Comparison of ENCODE assay signal across 8 cellular contexts in genomic region chr18:34592961-34593382, GRCh38.
DNase-seq lines count a peak whose midpoint lies in the region; ATAC-seq lines count a peak whose summit lies in the region.

No MANE protein-coding gene starts in this region.

- H3K27me3 ChIP-seq in ACC112 (ENCODE audit: insufficient read depth, low read length) (no peaks in the 10 kb centered on the region), muscle layer of duodenum (ENCODE audit: low read depth, low read length) (no peaks in the 10 kb centered on the region)

- POLR2A ChIA-PET in activated CD4-positive, alpha-beta memory T cell treated with anti-CD3 and anti-CD28 coated beads, Interleukin-2, amount 10 ng/mL, durations not matched to agents 7 days and 5 days (lab: Charles Lee): no interaction called here
- POLR2A ChIA-PET in naive thymus-derived CD8-positive, alpha-beta T cell (lab: Charles Lee): no interaction called here

- no peaks in the 10 kb centered on the region for H3K9me3 ChIP-seq in muscle layer of duodenum (ENCODE audit: control insufficient read depth in 1 of 2, low read length in 2 of 2)

- H3K4me3 Mint-ChIP-seq in activated CD4-positive, alpha-beta memory T cell treated with anti-CD3 and anti-CD28 coated beads, Interleukin-2, amount 10 ng/mL, durations not matched to agents 7 days and 5 days: no peak overlapping the region
- no peak overlapping the region for H3K4me3 Mint-ChIP-seq in naive thymus-derived CD8-positive, alpha-beta T cell

- H3K4me3 ChIP-seq in ACC112 (ENCODE audit: low read depth, low read length) (peak overlapping the region; percentile 76), muscle layer of duodenum (ENCODE audit: low read depth in 1 of 2, low read length in 2 of 2) (peak overlapping the region; percentile 55 to 65)

- H3K4me1 Mint-ChIP-seq in activated CD4-positive, alpha-beta memory T cell treated with anti-CD3 and anti-CD28 coated beads, Interleukin-2, amount 10 ng/mL, durations not matched to agents 7 days and 5 days: no peaks in the 10 kb centered on the region
- no peaks in the 10 kb centered on the region for H3K4me1 Mint-ChIP-seq in naive thymus-derived CD8-positive, alpha-beta T cell

- DNase-seq in RPMI7951 (ENCODE audit: low read depth): peak; percentile 34
- peak; percentile 74 for DNase-seq in fibroblast of peridontal ligament (ENCODE audit: extremely low read depth)
- DNase-seq in activated CD4-positive, alpha-beta memory T cell treated with anti-CD3 and anti-CD28 coated beads, Interleukin-2, amount 10 ng/mL, durations not matched to agents 7 days and 5 days: no peak
- DNase-seq in NCI-H524 (lab: John Stamatoyannopoulos, UW): no peak
- DNase-seq in NCI-H1436 (lab: John Stamatoyannopoulos, UW): no peak
- no peak for DNase-seq in naive thymus-derived CD8-positive, alpha-beta T cell

- H3K36me3 Mint-ChIP-seq in activated CD4-positive, alpha-beta memory T cell treated with anti-CD3 and anti-CD28 coated beads, Interleukin-2, amount 10 ng/mL, durations not matched to agents 7 days and 5 days (ENCODE audit: low read depth): no peaks in the 10 kb centered on the region
- H3K36me3 Mint-ChIP-seq in naive thymus-derived CD8-positive, alpha-beta T cell: no peaks in the 10 kb centered on the region

- H3K9me3 Mint-ChIP-seq in activated CD4-positive, alpha-beta memory T cell treated with anti-CD3 and anti-CD28 coated beads, Interleukin-2, amount 10 ng/mL, durations not matched to agents 7 days and 5 days: no peaks in the 10 kb centered on the region
- peaks cover 0 to 1% (median 0%) of the 10 kb centered on the region in 9 donors for H3K9me3 Mint-ChIP-seq in naive thymus-derived CD8-positive, alpha-beta T cell

- H3K36me3 ChIP-seq in ACC112 (ENCODE audit: insufficient read depth, low read length) (no peaks in the 10 kb centered on the region), muscle layer of duodenum (ENCODE audit: control insufficient read depth in 1 of 2, insufficient read depth in 2 of 2, low read length in 2 of 2) (no peaks in the 10 kb centered on the region)

- H3K79me2 ChIP-seq in ACC112 (ENCODE audit: control insufficient read depth, insufficient read depth, low read length, unreplicated experiment): no peaks in the 10 kb centered on the region

- H3K4me1 ChIP-seq in ACC112 (ENCODE audit: control insufficient read depth, insufficient read depth, low read length, unreplicated experiment): peaks cover 36% of the 10 kb centered on the region
- no peaks in the 10 kb centered on the region for H3K4me1 ChIP-seq in muscle layer of duodenum (ENCODE audit: control insufficient read depth in 1 of 2, insufficient read depth in 2 of 2, low read length in 2 of 2)

- peak overlapping the region; percentile 64 for H2AFZ ChIP-seq in ACC112 (ENCODE audit: low read length, unreplicated experiment)

- H3K27me3 Mint-ChIP-seq in activated CD4-positive, alpha-beta memory T cell treated with anti-CD3 and anti-CD28 coated beads, Interleukin-2, amount 10 ng/mL, durations not matched to agents 7 days and 5 days: no peaks in the 10 kb centered on the region
- peaks cover 0 to 14% (median 1%) of the 10 kb centered on the region in 5 donors for H3K27me3 Mint-ChIP-seq in naive thymus-derived CD8-positive, alpha-beta T cell

- peak overlapping the region; percentile 49 for H3K27ac ChIP-seq in ACC112 (ENCODE audit: low read depth, low read length)
- peak overlapping the region; percentile 94 for H3K27ac ChIP-seq in muscle layer of duodenum (ENCODE audit: low read length)

- CTCF ChIA-PET in activated CD4-positive, alpha-beta memory T cell treated with anti-CD3 and anti-CD28 coated beads, Interleukin-2, amount 10 ng/mL, durations not matched to agents 7 days and 5 days (lab: Charles Lee): no interaction called here

- H3K27ac Mint-ChIP-seq in activated CD4-positive, alpha-beta memory T cell treated with anti-CD3 and anti-CD28 coated beads, Interleukin-2, amount 10 ng/mL, durations not matched to agents 7 days and 5 days: no peak overlapping the region
- H3K27ac Mint-ChIP-seq in naive thymus-derived CD8-positive, alpha-beta T cell: no peak overlapping the region

- no peak for ATAC-seq in naive thymus-derived CD8-positive, alpha-beta T cell

Comparison
In these comparisons a context has a peak if more than half of its experiments do, and no peak if none do; other contexts are left out.
1. DNase-seq: peak in RPMI7951 (single experiment) and fibroblast of peridontal ligament (single experiment); none in activated CD4-positive, alpha-beta memory T cell treated with anti-CD3 and anti-CD28 coated beads, Interleukin-2, amount 10 ng/mL, durations not matched to agents 7 days and 5 days (single experiment), NCI-H524 (0 of 2), NCI-H1436 (single experiment) and naive thymus-derived CD8-positive, alpha-beta T cell (0 of 10).